ENCODE assay signal across 16 cellular contexts in genomic region chr6:48036316-48036715, GRCh38.
A peak's percentile ranks its signal among the peaks of the same experiment; 100 is the strongest.
DNase-seq lines count a peak whose midpoint lies in the region; ATAC-seq and TF ChIP-seq lines count a peak whose summit lies in the region.
"Had no signal": no experiment of that assay in that cellular context is flagged by ENCODE, and none has a peak within 500 bp of the region (broad histone marks: within the 10 kb centered on the region; RNA-seq: fewer than 3 reads in every experiment).

No MANE protein-coding gene starts in this region.

- TF ChIP-seq CTCF in HFF-Myc (IDR thresholded peaks at IDR 0.05; ENCODE audit: low read depth, low read length, missing control alignments) (no peak), fibroblast of pulmonary artery (IDR thresholded peaks at IDR 0.05; ENCODE audit: low read length, missing control alignments) (no peak)

- no peaks in the 10 kb centered on the region for H3K36me3 Mint-ChIP-seq in naive thymus-derived CD8-positive, alpha-beta T cell
- no peaks in the 10 kb centered on the region for H3K36me3 Mint-ChIP-seq in T-helper 17 cell (ENCODE audit: low read depth)

- H3K4me3 ChIP-seq in HFF-Myc (replicated peaks; ENCODE audit: low read depth, low read length): no peak overlapping the region
- no peak overlapping the region for H3K4me3 ChIP-seq in fibroblast of pulmonary artery (replicated peaks; ENCODE audit: low read depth, low read length)
- H3K4me3 ChIP-seq: transverse colon had no signal

- H3K9me3 ChIP-seq in T-helper 17 cell (ENCODE audit: control insufficient read depth, low read length, poor library complexity, severe bottlenecking): no peaks in the 10 kb centered on the region
- H3K9me3 ChIP-seq: transverse colon had no signal

- no peak for ATAC-seq in naive thymus-derived CD8-positive, alpha-beta T cell
- no peak for ATAC-seq in T-helper 17 cell
- ATAC-seq: SK-N-SH treated with all-trans-retinoic acid at 6 μM for 48 hours had no signal

- H3K4me3 Mint-ChIP-seq in naive thymus-derived CD8-positive, alpha-beta T cell: no peak overlapping the region
- no peak overlapping the region for H3K4me3 Mint-ChIP-seq in T-helper 17 cell
- H3K4me3 Mint-ChIP-seq: brain; CD4-positive, alpha-beta T cell had no signal

- H3K4me1 Mint-ChIP-seq in naive thymus-derived CD8-positive, alpha-beta T cell: peaks cover 0 to 3% (median 0%) of the 10 kb centered on the region in 4 donors
- no peaks in the 10 kb centered on the region for H3K4me1 Mint-ChIP-seq in T-helper 17 cell

- DNase-seq in HFF-Myc (ENCODE audit: extremely low read depth, low read depth) (peak; percentile 20), SK-MEL-5 (ENCODE audit: low read depth, low spot score) (peak; percentile 88), fibroblast of pulmonary artery (ENCODE audit: low read depth) (peak; percentile 82), stromal cell of bone marrow (ENCODE audit: low read depth) (peak; percentile 41), T-helper 17 cell (no peak), iPS-NIHi11 (ENCODE audit: low spot score) (no peak)
- no peak for DNase-seq in naive thymus-derived CD8-positive, alpha-beta T cell
- DNase-seq: activated gamma-delta T cell; CD4-positive, alpha-beta T cell; effector CD4-positive, alpha-beta T cell; GDM1; glutamatergic neuron; islet precursor cell; transverse colon had no signal

- peaks cover 0 to 3% (median 0%) of the 10 kb centered on the region in 5 donors for H3K27me3 Mint-ChIP-seq in naive thymus-derived CD8-positive, alpha-beta T cell
- no peaks in the 10 kb centered on the region for H3K27me3 Mint-ChIP-seq in T-helper 17 cell
- H3K27me3 Mint-ChIP-seq: CD4-positive, alpha-beta T cell had no signal

- POLR2A ChIA-PET in naive thymus-derived CD8-positive, alpha-beta T cell (lab: Charles Lee): no interaction called here

- no peaks in the 10 kb centered on the region for H3K9me3 Mint-ChIP-seq in naive thymus-derived CD8-positive, alpha-beta T cell
- H3K9me3 Mint-ChIP-seq: CD4-positive, alpha-beta T cell had no signal

- H3K27ac Mint-ChIP-seq in naive thymus-derived CD8-positive, alpha-beta T cell: no peak overlapping the region
- no peak overlapping the region for H3K27ac Mint-ChIP-seq in T-helper 17 cell
- H3K27ac Mint-ChIP-seq: brain; CD4-positive, alpha-beta T cell had no signal

- in situ Hi-C loops in SK-MEL-5 (cut with HindIII; ENCODE audit: low pct_unique_long_range_greater_than_20kb, low sequenced_read_pairs): no loop called here

Comparison
In these comparisons a context has a peak if more than half of its experiments do, and no peak if none do; other contexts are left out.
1. DNase-seq: peak in HFF-Myc (single experiment), SK-MEL-5 (single experiment), fibroblast of pulmonary artery (single experiment) and stromal cell of bone marrow (single experiment); none in naive thymus-derived CD8-positive, alpha-beta T cell (0 of 10), T-helper 17 cell (0 of 3) and iPS-NIHi11 (single experiment).